ENCODE assay signal across 1 cellular context in genomic region chr2:26846334-26846863, GRCh38.
A peak's percentile ranks its signal among the peaks of the same experiment; 100 is the strongest.
TF ChIP-seq lines count a peak whose summit lies in the region.

No MANE protein-coding gene starts in this region.

TF ChIP-seq in HepG2, 621 proteins besides CTCF, POLR2A, EP300 and RAD21 (continued from another document and continues in another):
- TF ChIP-seq ZNF687 (CRISPR knock-in tag; IDR thresholded peaks at IDR 0.05) = peak; percentile 44
- TF ChIP-seq HIVEP1 (CRISPR knock-in tag; IDR thresholded peaks at IDR 0.05) = peak; percentile 25; the same call in 1 of the 2 replicates
- no peak for TF ChIP-seq ZNF431 (CRISPR knock-in tag; IDR thresholded peaks at IDR 0.05; ENCODE audit: borderline replicate concordance, low read depth)
- TF ChIP-seq ZNF879 (CRISPR knock-in tag; IDR thresholded peaks at IDR 0.05) = 0 out of 2 replicates have a peak, but pooled peaks have one; percentile 38
- 0 out of 2 replicates have a peak, but pooled peaks have one; percentile 33 for TF ChIP-seq IKZF5 (CRISPR knock-in tag; IDR thresholded peaks at IDR 0.05)
- peak; percentile 55 for TF ChIP-seq AGO1 (IDR thresholded peaks at IDR 0.05; ENCODE audit: low read depth, low read length, poor library complexity, severe bottlenecking)
- peak; percentile 97 for TF ChIP-seq NAIF1 (CRISPR knock-in tag; IDR thresholded peaks at IDR 0.05; ENCODE audit: borderline replicate concordance)
- TF ChIP-seq CBFB (CRISPR knock-in tag; IDR thresholded peaks at IDR 0.05) = 0 out of 2 replicates have a peak, but pooled peaks have one; percentile 31
- no peak for TF ChIP-seq SOX5 (CRISPR knock-in tag; IDR thresholded peaks at IDR 0.05; ENCODE audit: borderline replicate concordance)
- TF ChIP-seq MED13 (CRISPR knock-in tag; IDR thresholded peaks at IDR 0.05) = no peak
- TF ChIP-seq SOX6 (IDR thresholded peaks at IDR 0.05) = no peak
- no peak for TF ChIP-seq SOX6 (CRISPR knock-in tag; IDR thresholded peaks at IDR 0.05)
- no peak for TF ChIP-seq TOE1 (CRISPR knock-in tag; IDR thresholded peaks at IDR 0.05)
- no peak for TF ChIP-seq NR2F2 (IDR thresholded peaks at IDR 0.05; ENCODE audit: borderline replicate concordance, low read depth)
- 0 out of 2 replicates have a peak, but pooled peaks have one; percentile 21 for TF ChIP-seq SUZ12 (IDR thresholded peaks at IDR 0.05; ENCODE audit: low read depth, low read length)
- TF ChIP-seq POGK (CRISPR knock-in tag; conservative IDR thresholded peaks at IDR 0.05) = 0 out of 2 replicates have a peak, but pooled peaks have one; percentile 7
- TF ChIP-seq, protein P1, sequence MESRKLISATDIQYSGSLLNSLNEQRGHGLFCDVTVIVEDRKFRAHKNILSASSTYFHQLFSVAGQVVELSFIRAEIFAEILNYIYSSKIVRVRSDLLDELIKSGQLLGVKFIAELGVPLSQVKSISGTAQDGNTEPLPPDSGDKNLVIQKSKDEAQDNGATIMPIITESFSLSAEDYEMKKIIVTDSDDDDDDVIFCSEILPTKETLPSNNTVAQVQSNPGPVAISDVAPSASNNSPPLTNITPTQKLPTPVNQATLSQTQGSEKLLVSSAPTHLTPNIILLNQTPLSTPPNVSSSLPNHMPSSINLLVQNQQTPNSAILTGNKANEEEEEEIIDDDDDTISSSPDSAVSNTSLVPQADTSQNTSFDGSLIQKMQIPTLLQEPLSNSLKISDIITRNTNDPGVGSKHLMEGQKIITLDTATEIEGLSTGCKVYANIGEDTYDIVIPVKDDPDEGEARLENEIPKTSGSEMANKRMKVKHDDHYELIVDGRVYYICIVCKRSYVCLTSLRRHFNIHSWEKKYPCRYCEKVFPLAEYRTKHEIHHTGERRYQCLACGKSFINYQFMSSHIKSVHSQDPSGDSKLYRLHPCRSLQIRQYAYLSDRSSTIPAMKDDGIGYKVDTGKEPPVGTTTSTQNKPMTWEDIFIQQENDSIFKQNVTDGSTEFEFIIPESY (CRISPR knock-in tag; IDR thresholded peaks at IDR 0.05) = 0 out of 2 replicates have a peak, but pooled peaks have one; percentile 12
- no peak for TF ChIP-seq HNF4A (CRISPR knock-in tag; IDR thresholded peaks at IDR 0.05)
- TF ChIP-seq GATAD1 (CRISPR knock-in tag; IDR thresholded peaks at IDR 0.05) = no peak
- no peak for TF ChIP-seq JUN (CRISPR knock-in tag; IDR thresholded peaks at IDR 0.05)
- 0 out of 2 replicates have a peak, but pooled peaks have one; percentile 32 for TF ChIP-seq KDM3A (CRISPR knock-in tag; IDR thresholded peaks at IDR 0.05; ENCODE audit: low read depth)
- TF ChIP-seq, protein P2, sequence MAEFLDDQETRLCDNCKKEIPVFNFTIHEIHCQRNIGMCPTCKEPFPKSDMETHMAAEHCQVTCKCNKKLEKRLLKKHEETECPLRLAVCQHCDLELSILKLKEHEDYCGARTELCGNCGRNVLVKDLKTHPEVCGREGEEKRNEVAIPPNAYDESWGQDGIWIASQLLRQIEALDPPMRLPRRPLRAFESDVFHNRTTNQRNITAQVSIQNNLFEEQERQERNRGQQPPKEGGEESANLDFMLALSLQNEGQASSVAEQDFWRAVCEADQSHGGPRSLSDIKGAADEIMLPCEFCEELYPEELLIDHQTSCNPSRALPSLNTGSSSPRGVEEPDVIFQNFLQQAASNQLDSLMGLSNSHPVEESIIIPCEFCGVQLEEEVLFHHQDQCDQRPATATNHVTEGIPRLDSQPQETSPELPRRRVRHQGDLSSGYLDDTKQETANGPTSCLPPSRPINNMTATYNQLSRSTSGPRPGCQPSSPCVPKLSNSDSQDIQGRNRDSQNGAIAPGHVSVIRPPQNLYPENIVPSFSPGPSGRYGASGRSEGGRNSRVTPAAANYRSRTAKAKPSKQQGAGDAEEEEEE (CRISPR knock-in tag; IDR thresholded peaks at IDR 0.05; ENCODE audit: borderline replicate concordance) = no peak
- TF ChIP-seq GATAD2A (CRISPR knock-in tag; IDR thresholded peaks at IDR 0.05) = peak; percentile 11; the same call in 1 of the 2 replicates
- TF ChIP-seq BCL6 (CRISPR knock-in tag; IDR thresholded peaks at IDR 0.05) = 0 out of 2 replicates have a peak, but pooled peaks have one; percentile 13
- no peak for TF ChIP-seq HNRNPH1 (optimal IDR thresholded peaks at IDR 0.05; ENCODE audit: low read depth, low read length)
- TF ChIP-seq HNRNPLL (IDR thresholded peaks at IDR 0.05; ENCODE audit: low read depth, low read length, poor library complexity, severe bottlenecking) = peak; percentile 100
- no peak for TF ChIP-seq NRL (CRISPR knock-in tag; IDR thresholded peaks at IDR 0.05; ENCODE audit: borderline replicate concordance)
- peak; percentile 39; the same call in 1 of the 2 replicates for TF ChIP-seq HOXA3 (CRISPR knock-in tag; IDR thresholded peaks at IDR 0.05)
- TF ChIP-seq NPAS2 (CRISPR knock-in tag; IDR thresholded peaks at IDR 0.05; ENCODE audit: borderline replicate concordance) = no peak
- no peak for TF ChIP-seq CENPBD1 (CRISPR knock-in tag; IDR thresholded peaks at IDR 0.05; ENCODE audit: borderline replicate concordance, low read depth)
- no peak for TF ChIP-seq ARID2 (CRISPR knock-in tag; IDR thresholded peaks at IDR 0.05; ENCODE audit: borderline replicate concordance)
- no peak for TF ChIP-seq HMGA1 (CRISPR knock-in tag; conservative IDR thresholded peaks at IDR 0.05)
- peak; percentile 66 for TF ChIP-seq XRCC5 (optimal IDR thresholded peaks at IDR 0.05; ENCODE audit: low read length)
- TF ChIP-seq ZBTB42 (CRISPR knock-in tag; IDR thresholded peaks at IDR 0.05) = no peak
- no peak for TF ChIP-seq MAF1 (CRISPR knock-in tag; IDR thresholded peaks at IDR 0.05; ENCODE audit: borderline replicate concordance)
- TF ChIP-seq ZBTB39 (CRISPR knock-in tag; IDR thresholded peaks at IDR 0.05) = no peak
- TF ChIP-seq CREB1 (IDR thresholded peaks at IDR 0.05) = peak; percentile 50; the same call in 1 of the 2 replicates
- TF ChIP-seq CREB1 (CRISPR knock-in tag; IDR thresholded peaks at IDR 0.05) = no peak
- 0 out of 2 replicates have a peak, but pooled peaks have one; percentile 30 for TF ChIP-seq ZNF614 (CRISPR knock-in tag; IDR thresholded peaks at IDR 0.05; ENCODE audit: borderline replicate concordance)
- no peak for TF ChIP-seq ZNF784 (CRISPR knock-in tag; IDR thresholded peaks at IDR 0.05; ENCODE audit: borderline replicate concordance)
- TF ChIP-seq, protein P3, sequence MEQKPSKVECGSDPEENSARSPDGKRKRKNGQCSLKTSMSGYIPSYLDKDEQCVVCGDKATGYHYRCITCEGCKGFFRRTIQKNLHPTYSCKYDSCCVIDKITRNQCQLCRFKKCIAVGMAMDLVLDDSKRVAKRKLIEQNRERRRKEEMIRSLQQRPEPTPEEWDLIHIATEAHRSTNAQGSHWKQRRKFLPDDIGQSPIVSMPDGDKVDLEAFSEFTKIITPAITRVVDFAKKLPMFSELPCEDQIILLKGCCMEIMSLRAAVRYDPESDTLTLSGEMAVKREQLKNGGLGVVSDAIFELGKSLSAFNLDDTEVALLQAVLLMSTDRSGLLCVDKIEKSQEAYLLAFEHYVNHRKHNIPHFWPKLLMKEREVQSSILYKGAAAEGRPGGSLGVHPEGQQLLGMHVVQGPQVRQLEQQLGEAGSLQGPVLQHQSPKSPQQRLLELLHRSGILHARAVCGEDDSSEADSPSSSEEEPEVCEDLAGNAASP (CRISPR knock-in tag; IDR thresholded peaks at IDR 0.05; ENCODE audit: borderline replicate concordance) = peak; percentile 43; the same call in 1 of the 2 replicates
- no peak for TF ChIP-seq RBFOX2 (IDR thresholded peaks at IDR 0.05; ENCODE audit: low read depth, low read length)
- 0 out of 2 replicates have a peak, but pooled peaks have one; percentile 24 for TF ChIP-seq KAT8 (CRISPR knock-in tag; IDR thresholded peaks at IDR 0.05)
- TF ChIP-seq SMC3 (IDR thresholded peaks at IDR 0.05; ENCODE audit: low read length) = peak; percentile 78
- no peak for TF ChIP-seq ISL2 (CRISPR knock-in tag; IDR thresholded peaks at IDR 0.05)
- TF ChIP-seq SMARCC2 (IDR thresholded peaks at IDR 0.05) = no peak
- TF ChIP-seq ZFAT (CRISPR knock-in tag; conservative IDR thresholded peaks at IDR 0.05) = no peak
- peak; percentile 62 for TF ChIP-seq SALL1 (CRISPR knock-in tag; IDR thresholded peaks at IDR 0.05)
- TF ChIP-seq MEIS2 (CRISPR knock-in tag; IDR thresholded peaks at IDR 0.05) = no peak
- no peak for TF ChIP-seq MLX (CRISPR knock-in tag; IDR thresholded peaks at IDR 0.05)
- peak; percentile 56; the same call in 1 of the 2 replicates for TF ChIP-seq NFKB2 (CRISPR knock-in tag; IDR thresholded peaks at IDR 0.05; ENCODE audit: borderline replicate concordance)
